In genomic region chr17:13874134-13874533, GRCh38 we compare ENCODE assay signal across 28 cellular contexts.
"Had no signal": no experiment of that assay in that cellular context is flagged by ENCODE, and none has a peak within 500 bp of the region (broad histone marks: within the 10 kb centered on the region; RNA-seq: fewer than 3 reads in every experiment).

No MANE protein-coding gene starts in this region.

- ATAC-seq: effector memory CD8-positive, alpha-beta T cell; esophagus mucosa; foreskin keratinocyte; gastrocnemius medialis; gastroesophageal sphincter; heart left ventricle; heart right ventricle had no signal

- H3K27me3 Mint-ChIP-seq: effector memory CD8-positive, alpha-beta T cell had no signal

- H3K4me1 ChIP-seq: colonic mucosa, esophagus muscularis mucosa, esophagus squamous epithelium, foreskin keratinocyte, gastrocnemius medialis, gastroesophageal sphincter, heart left ventricle had no signal

- H3K4me3 Mint-ChIP-seq: dendritic cell treated with granulocyte-macrophage colony-stimulating factor and Interleukin-4, amounts not matched to agents 40 ng/mL and 50 ng/mL, for 4 days; effector memory CD8-positive, alpha-beta T cell had no signal

- H3K27me3 ChIP-seq: colonic mucosa, dorsolateral prefrontal cortex, esophagus muscularis mucosa, esophagus squamous epithelium, foreskin keratinocyte, gastrocnemius medialis, gastroesophageal sphincter, heart left ventricle, heart right ventricle had no signal

- DNase-seq: colonic mucosa; cortex of kidney; dermis blood vessel endothelial cell; dorsolateral prefrontal cortex; effector CD4-positive, alpha-beta T cell; effector CD8-positive, alpha-beta T cell; effector memory CD4-positive, alpha-beta T cell; effector memory CD8-positive, alpha-beta T cell; erythroblast; esophagus squamous epithelium; foreskin fibroblast; foreskin keratinocyte; foreskin melanocyte; gastrocnemius medialis; glutamatergic neuron; head of caudate nucleus; heart left ventricle; heart right ventricle had no signal

- H3K27ac ChIP-seq: colonic mucosa, coronary artery, dorsolateral prefrontal cortex, epithelial cell of prostate, esophagus muscularis mucosa, esophagus squamous epithelium, foreskin keratinocyte, gastrocnemius medialis, gastroesophageal sphincter, heart left ventricle, heart right ventricle had no signal

- H3K9me3 ChIP-seq: colonic mucosa, esophagus muscularis mucosa, esophagus squamous epithelium, gastrocnemius medialis, gastroesophageal sphincter had no signal

- H3K4me3 ChIP-seq: colonic mucosa, coronary artery, dorsolateral prefrontal cortex, esophagus muscularis mucosa, esophagus squamous epithelium, gastrocnemius medialis, gastroesophageal sphincter, heart left ventricle, heart right ventricle had no signal

- H3K36me3 ChIP-seq: colonic mucosa, esophagus muscularis mucosa, esophagus squamous epithelium, gastrocnemius medialis, gastroesophageal sphincter, heart left ventricle, heart right ventricle had no signal

- FAIRE-seq: colon, endometrium, endothelial cell of umbilical vein, frontal cortex had no signal

- H3K27ac Mint-ChIP-seq: effector memory CD8-positive, alpha-beta T cell had no signal
